ENCODE assay signal across 11 cellular contexts in the genomic region with DNA sequence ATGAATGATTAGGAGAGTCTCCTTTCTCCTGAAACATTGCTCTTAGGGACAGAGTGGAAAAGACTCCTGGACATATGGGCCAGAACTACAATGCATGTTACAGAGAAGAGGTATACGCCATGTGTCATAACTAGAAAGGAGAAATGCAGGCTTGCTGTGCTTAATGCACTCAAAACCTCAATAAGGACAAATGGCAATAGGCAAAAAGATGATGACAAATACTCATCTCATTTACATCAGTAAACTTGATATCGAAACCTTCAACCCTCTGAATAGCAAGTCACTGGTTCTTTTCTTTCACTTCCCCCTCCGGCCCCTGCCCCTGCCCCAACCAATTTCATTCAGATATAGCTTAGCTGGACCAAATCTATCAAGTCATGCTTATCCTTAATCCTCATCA. TPM values are rescaled to one million over a fixed set of nuclear protein-coding genes. Genes with fewer than 3 reads are reported as not detected.
DNase-seq lines count a peak whose midpoint lies in the region; ATAC-seq and TF ChIP-seq lines count a peak whose summit lies in the region.
"Had no signal": no experiment of that assay in that cellular context is flagged by ENCODE, and none has a peak within 500 bp of the region (broad histone marks: within the 10 kb centered on the region; RNA-seq: fewer than 3 reads in every experiment).

No MANE protein-coding gene starts in this region.

- DNase-seq in GM10266 (ENCODE audit: extremely low spot score) (peak; percentile 80), mesenteric fat pad (ENCODE audit: low spot score) (no peak), SK-N-SH (no peak), SHP77 treated with DMSO at 0.1 percent for 48 hours (lab: John Stamatoyannopoulos, UW) (no peak), glomerular visceral epithelial cell (ENCODE audit: extremely low spot score) (no peak)
- DNase-seq: activated naive CD4-positive, alpha-beta T cell treated with anti-CD3 and anti-CD28 coated beads, Interleukin-2, amount 10 ng/mL, durations not matched to agents 7 days and 5 days had no signal

- TF ChIP-seq CTCF in GM10266 (IDR thresholded peaks at IDR 0.05; ENCODE audit: control insufficient read depth, insufficient read depth, low read depth, missing control alignments) (no peak), SK-N-SH (IDR thresholded peaks at IDR 0.05) (no peak)

- H3K79me2 ChIP-seq in SK-N-SH (ENCODE audit: insufficient read depth), result no peaks in the 10 kb centered on the region
- H3K79me2 ChIP-seq: hepatocyte had no signal

- CTCF ChIA-PET in SK-N-SH (lab: Yijun Ruan, JAX), result no interaction called here

- H3K9me2 ChIP-seq in SK-N-SH, result no peaks in the 10 kb centered on the region

- peaks cover 0 to 22% of the 10 kb centered on the region in 2 experiments; a peak in 2 of 4 replicates for H3K4me1 ChIP-seq in SK-N-SH (ENCODE audit: control insufficient read depth in 1 of 2, insufficient read depth in 2 of 2, low read depth in 1 of 2, low read length in 1 of 2)

- H2AFZ ChIP-seq in SK-N-SH (ENCODE audit: low read depth), result no peak overlapping the region
- H2AFZ ChIP-seq: hepatocyte had no signal

- TF ChIP-seq RAD21 in SK-N-SH (IDR thresholded peaks at IDR 0.05; ENCODE audit: low read length), result no peak

- H3K4me3 ChIP-seq in SK-N-SH (ENCODE audit: low read depth in 2 of 2, low read length in 1 of 2), result no peak overlapping the region
- H3K4me3 ChIP-seq: hepatocyte had no signal

- H4K20me1 ChIP-seq in SK-N-SH (ENCODE audit: insufficient read depth), result no peaks in the 10 kb centered on the region

- TF ChIP-seq EP300 in SK-N-SH (IDR thresholded peaks at IDR 0.05; ENCODE audit: borderline replicate concordance in 1 of 2, low read depth in 1 of 2, low read length in 1 of 2), result no peak

- no peaks in the 10 kb centered on the region for H3K27me3 ChIP-seq in SK-N-SH (ENCODE audit: insufficient read depth)

- 83% methylated on average over 3 of the region's 3 CpGs for WGBS in SK-N-SH (ENCODE audit: low lambda C conversion rate)

- H3K9ac ChIP-seq in SK-N-SH, result no peak overlapping the region

- H3K9me3 ChIP-seq in SK-N-SH, result no peaks in the 10 kb centered on the region

- H3F3A ChIP-seq in SK-N-SH (replicated peaks; ENCODE audit: insufficient read depth), result no peaks in the 10 kb centered on the region

- H3K4me2 ChIP-seq in SK-N-SH, result no peak overlapping the region
- H3K4me2 ChIP-seq: hepatocyte had no signal

- H3K27ac ChIP-seq in SK-N-SH (ENCODE audit: low read depth in 2 of 2, low read length in 1 of 2), result no peak overlapping the region
- H3K27ac ChIP-seq: hepatocyte, VCaP had no signal

- POLR2A ChIA-PET in SK-N-SH (lab: Yijun Ruan, JAX), result no interaction called here

- peak; percentile 65 for ATAC-seq in GM19328 (IDR thresholded peaks at IDR 0.05; ENCODE audit: unreplicated experiment)
- peak; percentile 86 for ATAC-seq in HG02840 (IDR thresholded peaks at IDR 0.05; ENCODE audit: low FRiP score, unreplicated experiment)
- peak; percentile 93 for ATAC-seq in HG03565 (IDR thresholded peaks at IDR 0.05; ENCODE audit: unreplicated experiment)

- no peaks in the 10 kb centered on the region for H3K36me3 ChIP-seq in SK-N-SH (replicated peaks in 1 of 2; ENCODE audit: control insufficient read depth in 1 of 2, insufficient read depth in 2 of 2, low read length in 1 of 2)

TF ChIP-seq in SK-N-SH, 30 proteins besides CTCF, POLR2A, EP300 and RAD21:
- TF ChIP-seq, protein P1, sequence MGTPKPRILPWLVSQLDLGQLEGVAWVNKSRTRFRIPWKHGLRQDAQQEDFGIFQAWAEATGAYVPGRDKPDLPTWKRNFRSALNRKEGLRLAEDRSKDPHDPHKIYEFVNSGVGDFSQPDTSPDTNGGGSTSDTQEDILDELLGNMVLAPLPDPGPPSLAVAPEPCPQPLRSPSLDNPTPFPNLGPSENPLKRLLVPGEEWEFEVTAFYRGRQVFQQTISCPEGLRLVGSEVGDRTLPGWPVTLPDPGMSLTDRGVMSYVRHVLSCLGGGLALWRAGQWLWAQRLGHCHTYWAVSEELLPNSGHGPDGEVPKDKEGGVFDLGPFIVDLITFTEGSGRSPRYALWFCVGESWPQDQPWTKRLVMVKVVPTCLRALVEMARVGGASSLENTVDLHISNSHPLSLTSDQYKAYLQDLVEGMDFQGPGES (IDR thresholded peaks at IDR 0.05; ENCODE audit: low read depth, low read length), result no peak
- TF ChIP-seq, protein P2, sequence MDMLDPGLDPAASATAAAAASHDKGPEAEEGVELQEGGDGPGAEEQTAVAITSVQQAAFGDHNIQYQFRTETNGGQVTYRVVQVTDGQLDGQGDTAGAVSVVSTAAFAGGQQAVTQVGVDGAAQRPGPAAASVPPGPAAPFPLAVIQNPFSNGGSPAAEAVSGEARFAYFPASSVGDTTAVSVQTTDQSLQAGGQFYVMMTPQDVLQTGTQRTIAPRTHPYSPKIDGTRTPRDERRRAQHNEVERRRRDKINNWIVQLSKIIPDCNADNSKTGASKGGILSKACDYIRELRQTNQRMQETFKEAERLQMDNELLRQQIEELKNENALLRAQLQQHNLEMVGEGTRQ (IDR thresholded peaks at IDR 0.05; ENCODE audit: borderline replicate concordance, low read depth, low read length), result no peak

RNA-seq across cellular contexts. Expression of a gene that starts 1.9 kb away (rescaled TPM):
- total RNA-seq in mesenteric fat pad, result 0.45 TPM
- 0.03 TPM in 2 replicates for polyA plus RNA-seq in SK-N-SH (2012; rRNA removed)
- 0.05 and 0.07 TPM in 2 replicates for polyA plus RNA-seq in SK-N-SH (2012; cell fraction: cytosol; rRNA removed)
- 0.02 TPM in 1 of 2 replicates, not detected in the other for polyA plus RNA-seq in SK-N-SH (2012; cell fraction: nucleus; rRNA removed)
